1 cellular context compared by ENCODE assay signal in genomic region chr6:90619221-90619620, GRCh38.
TF ChIP-seq lines count a peak whose summit lies in the region.

No MANE protein-coding gene starts in this region.

TF ChIP-seq in GM23338, 12 proteins besides CTCF, POLR2A, EP300 and RAD21 (continued from another document):
- TF ChIP-seq ZNF331 (CRISPR knock-in tag; IDR thresholded peaks at IDR 0.05; ENCODE audit: low read depth), result no peak
- TF ChIP-seq CREB1 (CRISPR knock-in tag; IDR thresholded peaks at IDR 0.05; ENCODE audit: low read depth), result no peak
- TF ChIP-seq STAT1 (IDR thresholded peaks at IDR 0.05; ENCODE audit: unreplicated experiment), result no peak
- TF ChIP-seq POLR2AphosphoS5 (IDR thresholded peaks at IDR 0.05; ENCODE audit: low read depth), result no peak
- TF ChIP-seq NANOG (IDR thresholded peaks at IDR 0.05; ENCODE audit: borderline replicate concordance), result no peak
- no peak for TF ChIP-seq JUNB (IDR thresholded peaks at IDR 0.05; ENCODE audit: unreplicated experiment)
- TF ChIP-seq ETS1 (IDR thresholded peaks at IDR 0.05), result no peak
- no peak for TF ChIP-seq EZH2 (IDR thresholded peaks at IDR 0.05; ENCODE audit: low read depth, unreplicated experiment)
